Comparison of ENCODE assay signal across 20 cellular contexts in genomic region chr2:218403810-218404209, GRCh38. TPM values are rescaled to one million over a fixed set of nuclear protein-coding genes. Genes with fewer than 3 reads are reported as not detected.
DNase-seq lines count a peak whose midpoint lies in the region; ATAC-seq and TF ChIP-seq lines count a peak whose summit lies in the region.
"Had no signal": no experiment of that assay in that cellular context is flagged by ENCODE, and none has a peak within 500 bp of the region (broad histone marks: within the 10 kb centered on the region; RNA-seq: fewer than 3 reads in every experiment).

No MANE protein-coding gene starts in this region.

- intact Hi-C loops in CD8-positive, alpha-beta T cell (cut with DNase I, micrococcal nuclease): loop anchor here in 1 of 2 experiments (10.0 kb wide), 2 partner anchors 841 to 1151 kb away; partner anchors contain the start of genes GLB1L and STK16
- intact Hi-C loops in activated CD8-positive, alpha-beta T cell treated with anti-CD3 and anti-CD28 coated beads for 36 hours (cut with micrococcal nuclease): loop anchor here (10.0 kb wide), 1 partner anchor 61 kb away; no protein-coding TSS in a partner anchor
- intact Hi-C loops in tibial artery (cut with DNase I; ENCODE audit: low total_unique reads): no loop called here

- H3K4me1 ChIP-seq in CD8-positive, alpha-beta T cell (ENCODE audit: insufficient read depth, low read length): peaks cover 54% of the 10 kb centered on the region
- H3K4me1 ChIP-seq in tibial artery: peaks cover 0 to 64% (median 53%) of the 10 kb centered on the region in 4 donors

- ATAC-seq in CD8-positive, alpha-beta T cell: no peak
- no peak for ATAC-seq in activated CD8-positive, alpha-beta T cell treated with anti-CD3 and anti-CD28 coated beads for 36 hours
- ATAC-seq in naive thymus-derived CD8-positive, alpha-beta T cell: no peak
- ATAC-seq: PC-3 had no signal

- peaks cover 37% of the 10 kb centered on the region for H3K36me3 Mint-ChIP-seq in T-helper 2 cell treated with Interferon-gamma antibody and Interleukin-4, amounts not matched to agents 5 μg/mL and 100 μg/mL, for 36 hours (ENCODE audit: low read depth)
- peaks cover 34% of the 10 kb centered on the region for H3K36me3 Mint-ChIP-seq in CD8-positive, alpha-beta T cell
- H3K36me3 Mint-ChIP-seq in activated CD8-positive, alpha-beta T cell treated with anti-CD3 and anti-CD28 coated beads for 36 hours (ENCODE audit: low read depth): peaks cover 26% of the 10 kb centered on the region
- H3K36me3 Mint-ChIP-seq in naive thymus-derived CD8-positive, alpha-beta T cell: peaks cover 0 to 28% (median 6%) of the 10 kb centered on the region in 3 donors

- H3K4me3 ChIP-seq in CD8-positive, alpha-beta T cell (ENCODE audit: low read depth, low read length): no peak overlapping the region
- no peak overlapping the region for H3K4me3 ChIP-seq in tibial artery

- no peaks in the 10 kb centered on the region for H3K27me3 Mint-ChIP-seq in T-helper 2 cell treated with Interferon-gamma antibody and Interleukin-4, amounts not matched to agents 5 μg/mL and 100 μg/mL, for 36 hours (ENCODE audit: low read depth)
- peaks cover 2% of the 10 kb centered on the region for H3K27me3 Mint-ChIP-seq in CD8-positive, alpha-beta T cell (ENCODE audit: low read depth)
- peaks cover 6% of the 10 kb centered on the region for H3K27me3 Mint-ChIP-seq in activated CD8-positive, alpha-beta T cell treated with anti-CD3 and anti-CD28 coated beads for 36 hours
- no peaks in the 10 kb centered on the region for H3K27me3 Mint-ChIP-seq in naive thymus-derived CD8-positive, alpha-beta T cell

- no peaks in the 10 kb centered on the region for H3K9me3 Mint-ChIP-seq in T-helper 2 cell treated with Interferon-gamma antibody and Interleukin-4, amounts not matched to agents 5 μg/mL and 100 μg/mL, for 36 hours
- no peaks in the 10 kb centered on the region for H3K9me3 Mint-ChIP-seq in CD8-positive, alpha-beta T cell
- H3K9me3 Mint-ChIP-seq in activated CD8-positive, alpha-beta T cell treated with anti-CD3 and anti-CD28 coated beads for 36 hours: no peaks in the 10 kb centered on the region
- no peaks in the 10 kb centered on the region for H3K9me3 Mint-ChIP-seq in naive thymus-derived CD8-positive, alpha-beta T cell

- H3K9me3 ChIP-seq in CD8-positive, alpha-beta T cell (ENCODE audit: low read length): no peaks in the 10 kb centered on the region
- no peaks in the 10 kb centered on the region for H3K9me3 ChIP-seq in tibial artery
- H3K9me3 ChIP-seq: SK-N-SH had no signal

- CTCF ChIA-PET in CD8-positive, alpha-beta T cell (lab: Charles Lee): interaction anchor here (0.8 to 1.5 kb wide), 3 partner anchors 47 to 113 kb away, joined by 4 read pairs; partner anchors contain the start of gene CATIP
- CTCF ChIA-PET in activated CD8-positive, alpha-beta T cell treated with anti-CD3 and anti-CD28 coated beads for 36 hours (lab: Charles Lee): interaction anchor here (1.1 kb wide), 1 partner anchor 8 kb away, joined by 5 read pairs; no protein-coding TSS in a partner anchor

- POLR2A ChIA-PET in CD8-positive, alpha-beta T cell (lab: Charles Lee): interaction anchor here (4.9 kb wide), 1 partner anchor 7 kb away, joined by 46 read pairs; no protein-coding TSS in a partner anchor
- POLR2A ChIA-PET in activated CD8-positive, alpha-beta T cell treated with anti-CD3 and anti-CD28 coated beads for 36 hours (lab: Charles Lee): interaction anchor here (1.4 kb wide), 1 partner anchor 134 kb away, joined by 5 read pairs; the partner anchor contains the start of genes AAMP and PNKD
- POLR2A ChIA-PET in naive thymus-derived CD8-positive, alpha-beta T cell (lab: Charles Lee): interaction anchor here (0.7 to 5.0 kb wide), 5 partner anchors 8 to 481 kb away, joined by 3 to 69 read pairs (median 5); no protein-coding TSS in a partner anchor

- H3K27me3 ChIP-seq in CD8-positive, alpha-beta T cell (ENCODE audit: insufficient read depth, low read length): no peaks in the 10 kb centered on the region
- H3K27me3 ChIP-seq in tibial artery: no peaks in the 10 kb centered on the region

- peaks cover 35% of the 10 kb centered on the region for H3K4me1 Mint-ChIP-seq in T-helper 2 cell treated with Interferon-gamma antibody and Interleukin-4, amounts not matched to agents 5 μg/mL and 100 μg/mL, for 36 hours (ENCODE audit: low read depth)
- H3K4me1 Mint-ChIP-seq in CD8-positive, alpha-beta T cell (ENCODE audit: low read depth): peaks cover 56% of the 10 kb centered on the region
- peaks cover 44% of the 10 kb centered on the region for H3K4me1 Mint-ChIP-seq in activated CD8-positive, alpha-beta T cell treated with anti-CD3 and anti-CD28 coated beads for 36 hours (ENCODE audit: low read depth)
- H3K4me1 Mint-ChIP-seq in naive thymus-derived CD8-positive, alpha-beta T cell: peaks cover 29 to 74% (median 65%) of the 10 kb centered on the region in 4 donors

- peak overlapping the region; percentile 41 for H3K27ac Mint-ChIP-seq in T-helper 2 cell treated with Interferon-gamma antibody and Interleukin-4, amounts not matched to agents 5 μg/mL and 100 μg/mL, for 36 hours
- peak overlapping the region; percentile 81 for H3K27ac Mint-ChIP-seq in CD8-positive, alpha-beta T cell
- peak overlapping the region; percentile 57 for H3K27ac Mint-ChIP-seq in activated CD8-positive, alpha-beta T cell treated with anti-CD3 and anti-CD28 coated beads for 36 hours
- peak overlapping the region in 8 of 10 donors; percentile 11 to 92 (median 77) for H3K27ac Mint-ChIP-seq in naive thymus-derived CD8-positive, alpha-beta T cell

- no peak overlapping the region for H3K27ac ChIP-seq in CD8-positive, alpha-beta T cell (ENCODE audit: low read depth, low read length)
- peak overlapping the region in 1 of 2 donors; percentile 100 for H3K27ac ChIP-seq in tibial artery

- peak overlapping the region; percentile 49 for H3K4me3 Mint-ChIP-seq in T-helper 2 cell treated with Interferon-gamma antibody and Interleukin-4, amounts not matched to agents 5 μg/mL and 100 μg/mL, for 36 hours
- H3K4me3 Mint-ChIP-seq in CD8-positive, alpha-beta T cell: no peak overlapping the region
- H3K4me3 Mint-ChIP-seq in activated CD8-positive, alpha-beta T cell treated with anti-CD3 and anti-CD28 coated beads for 36 hours: no peak overlapping the region
- peak overlapping the region in 7 of 10 donors; percentile 6 to 63 (median 36) for H3K4me3 Mint-ChIP-seq in naive thymus-derived CD8-positive, alpha-beta T cell

- no peak for DNase-seq in T-helper 2 cell treated with Interferon-gamma antibody and Interleukin-4, amounts not matched to agents 5 μg/mL and 100 μg/mL, for 36 hours (ENCODE audit: low spot score)
- DNase-seq in T-helper 2 cell: no peak
- no peak for DNase-seq in CD8-positive, alpha-beta T cell
- DNase-seq in activated CD8-positive, alpha-beta T cell treated with anti-CD3 and anti-CD28 coated beads for 36 hours: no peak
- DNase-seq in naive thymus-derived CD8-positive, alpha-beta T cell: no peak
- no peak for DNase-seq in C1 segment of cervical spinal cord (lab: John Stamatoyannopoulos, UW)
- no peak for DNase-seq in A172 (ENCODE audit: low spot score)
- no peak for DNase-seq in tibial artery
- DNase-seq: activated naive CD4-positive, alpha-beta T cell treated with anti-CD3 and anti-CD28 coated beads, Interleukin-2, amount 50 U/mL, for 16 hours; caudate nucleus; COR-L47; foreskin fibroblast; HCEC 1CT; NCI-H526 treated with DMSO at 0.1 percent for 48 hours; occipital lobe; PC-3; SK-N-SH; stimulated activated CD4-positive, alpha-beta T cell treated with anti-CD3 and anti-CD28 coated beads, Interleukin-2, amount 100 ng/mL, for 48 hours had no signal

- TF ChIP-seq CTCF in CD8-positive, alpha-beta T cell (IDR thresholded peaks at IDR 0.05): no peak
- TF ChIP-seq CTCF in activated CD8-positive, alpha-beta T cell treated with anti-CD3 and anti-CD28 coated beads for 36 hours (IDR thresholded peaks at IDR 0.05): no peak
- TF ChIP-seq CTCF in tibial artery (IDR thresholded peaks at IDR 0.05): no peak

- H3K36me3 ChIP-seq in CD8-positive, alpha-beta T cell (ENCODE audit: insufficient read depth, low read length): peaks cover 6% of the 10 kb centered on the region
- H3K36me3 ChIP-seq in tibial artery: peaks cover 23 to 52% (median 40%) of the 10 kb centered on the region in 3 donors

RNA-seq across cellular contexts. Expression of gene CTDSP1, which starts 4.1 kb away (rescaled TPM):
- 10 to 100 TPM; 55.5 to 61.0 TPM for total RNA-seq in CD8-positive, alpha-beta T cell
- 10 to 100 TPM; 85.8 to 94.7 TPM for total RNA-seq in activated CD8-positive, alpha-beta T cell treated with anti-CD3 and anti-CD28 coated beads for 36 hours
- total RNA-seq in naive thymus-derived CD8-positive, alpha-beta T cell: 100 to 1,000 TPM; 143 to 144 TPM
- polyA plus RNA-seq in naive thymus-derived CD8-positive, alpha-beta T cell: 10 to 100 TPM; 19.3 to 22.7 (median 19.8) TPM
- total RNA-seq in A172 (2014; rRNA removed; shearing (Covaris generic)): 44.9 and 65.3 TPM in 2 replicates

RNA-seq across cellular contexts. Expression of gene VIL1, which starts 15.1 kb away (rescaled TPM):
- under 1 TPM; 0.19 to 0.65 TPM for total RNA-seq in CD8-positive, alpha-beta T cell
- not detected for total RNA-seq in activated CD8-positive, alpha-beta T cell treated with anti-CD3 and anti-CD28 coated beads for 36 hours
- not detected for total RNA-seq in naive thymus-derived CD8-positive, alpha-beta T cell
- under 1 TPM in 2 of 3 donors, not detected in 1; 0.03 to 0.05 TPM for polyA plus RNA-seq in naive thymus-derived CD8-positive, alpha-beta T cell
- not detected in 2 replicates for total RNA-seq in A172 (2014; rRNA removed; shearing (Covaris generic))
- total RNA-seq: G401, lung microvascular endothelial cell, occipital lobe had no signal

RNA-seq across cellular contexts. Expression of gene SLC11A1, which starts 21.7 kb away (rescaled TPM):
- under 1 TPM; 0.72 to 0.92 TPM for total RNA-seq in CD8-positive, alpha-beta T cell
- under 1 TPM; 0.13 to 0.23 TPM for total RNA-seq in activated CD8-positive, alpha-beta T cell treated with anti-CD3 and anti-CD28 coated beads for 36 hours
- total RNA-seq in naive thymus-derived CD8-positive, alpha-beta T cell: 1 to 10 TPM in 1 of 2 experiments, under 1 TPM in 1; 0.47 to 1.2 TPM
- under 1 TPM; 0.27 to 0.90 (median 0.73) TPM for polyA plus RNA-seq in naive thymus-derived CD8-positive, alpha-beta T cell
- 0.19 TPM in 1 of 2 replicates, not detected in the other for total RNA-seq in A172 (2014; rRNA removed; shearing (Covaris generic))

RNA-seq across cellular contexts. Expression of gene CATIP, which starts 47.2 kb away (rescaled TPM):
- not detected for total RNA-seq in CD8-positive, alpha-beta T cell
- not detected for total RNA-seq in activated CD8-positive, alpha-beta T cell treated with anti-CD3 and anti-CD28 coated beads for 36 hours
- total RNA-seq in naive thymus-derived CD8-positive, alpha-beta T cell: not detected
- polyA plus RNA-seq in naive thymus-derived CD8-positive, alpha-beta T cell: not detected
- not detected in 2 replicates for total RNA-seq in A172 (2014; rRNA removed; shearing (Covaris generic))
- total RNA-seq: lung microvascular endothelial cell, PC-3 had no signal

Comparison
In these comparisons a context has a peak if more than half of its experiments do, and no peak if none do; other contexts are left out.
1. H3K4me3 Mint-ChIP-seq: peak in T-helper 2 cell treated with Interferon-gamma antibody and Interleukin-4, amounts not matched to agents 5 μg/mL and 100 μg/mL, for 36 hours (single experiment) and naive thymus-derived CD8-positive, alpha-beta T cell (7 of 10); none in CD8-positive, alpha-beta T cell (single experiment) and activated CD8-positive, alpha-beta T cell treated with anti-CD3 and anti-CD28 coated beads for 36 hours (single experiment).
2. Peak in every context shown above with its lines, with median percentiles within 50 percentile points of each other: H3K27ac Mint-ChIP-seq.